In genomic region chr15:62362144-62362543, GRCh38 we compare ENCODE assay signal across 32 cellular contexts.
"Had no signal": no experiment of that assay in that cellular context is flagged by ENCODE, and none has a peak within 500 bp of the region (broad histone marks: within the 10 kb centered on the region; RNA-seq: fewer than 3 reads in every experiment).

No MANE protein-coding gene starts in this region.

- H3K36me3 Mint-ChIP-seq: activated CD8-positive, alpha-beta memory T cell treated with anti-CD3 and anti-CD28 coated beads, Interleukin-2, amount 10 ng/mL, durations not matched to agents 7 days and 5 days; activated naive CD4-positive, alpha-beta T cell treated with anti-CD3 and anti-CD28 coated beads, Interleukin-2, amount 50 U/mL, for 24 hours; activated naive CD8-positive, alpha-beta T cell treated with anti-CD3 and anti-CD28 coated beads for 36 hours had no signal

- ATAC-seq: activated CD4-positive, CD25-positive, alpha-beta regulatory T cell treated with anti-CD3 and anti-CD28 coated beads, Interleukin-2, amount 50 U/mL, for 24 hours; activated CD8-positive, alpha-beta memory T cell treated with anti-CD3 and anti-CD28 coated beads, Interleukin-2, amount 10 ng/mL, durations not matched to agents 7 days and 5 days; activated CD8-positive, alpha-beta T cell treated with anti-CD3 and anti-CD28 coated beads for 36 hours; activated naive CD8-positive, alpha-beta T cell treated with anti-CD3 and anti-CD28 coated beads, Interleukin-2, amount 50 U/mL, for 24 hours; body of pancreas; esophagus mucosa; T-helper 17 cell had no signal

- H3K36me3 ChIP-seq: adrenal gland, colonic mucosa, WERI-Rb-1 had no signal

- H3K27ac ChIP-seq: adrenal gland, body of pancreas, colonic mucosa, epithelial cell of prostate, WERI-Rb-1 had no signal

- DNase-seq: activated B cell treated with CpG ODN at 0.5 μM for 24 hours; activated CD4-positive, alpha-beta T cell treated with anti-CD3 and anti-CD28 coated beads for 48 hours; activated CD4-positive, alpha-beta T cell treated with anti-CD3 and anti-CD28 coated beads, Interleukin-2, amount 50 U/mL, for 1 hour; activated CD4-positive, alpha-beta T cell treated with anti-CD3 and anti-CD28 coated beads, Interleukin-2, amount 50 U/mL, for 48 hours; activated CD8-positive, alpha-beta memory T cell treated with anti-CD3 and anti-CD28 coated beads, Interleukin-2, amount 10 ng/mL, durations not matched to agents 7 days and 5 days; activated CD8-positive, alpha-beta memory T cell treated with anti-CD3 and anti-CD28 coated beads, Interleukin-2, amount 50 U/mL, for 4 hours; activated CD8-positive, alpha-beta T cell treated with anti-CD3 and anti-CD28 coated beads for 36 hours; activated effector memory CD4-positive, alpha-beta T cell treated with anti-CD3 and anti-CD28 coated beads, Interleukin-2, amount 50 U/mL, for 16 hours; activated naive CD4-positive, alpha-beta T cell treated with anti-CD3 and anti-CD28 coated beads for 36 hours; activated naive CD8-positive, alpha-beta T cell treated with anti-CD3 and anti-CD28 coated beads for 36 hours; activated naive CD8-positive, alpha-beta T cell treated with anti-CD3 and anti-CD28 coated beads, Interleukin-2, amount 50 U/mL, for 24 hours; activated T-cell treated with anti-CD3 and anti-CD28 coated beads, Interleukin-2, amount 50 U/mL, for 1 hour; activated T-cell treated with anti-CD3 and anti-CD28 coated beads, Interleukin-2, amount 50 U/mL, for 48 hours; adrenal gland; amygdala; aorta; body of pancreas; caudate nucleus; colonic mucosa; effector CD8-positive, alpha-beta T cell; head of caudate nucleus; T-helper 1 cell; T-helper 17 cell; T1000; WERI-Rb-1 had no signal

- H3K4me1 Mint-ChIP-seq: activated B cell treated with CpG ODN at 0.5 μM for 24 hours; activated CD8-positive, alpha-beta memory T cell treated with anti-CD3 and anti-CD28 coated beads, Interleukin-2, amount 10 ng/mL, durations not matched to agents 7 days and 5 days; activated naive CD4-positive, alpha-beta T cell treated with anti-CD3 and anti-CD28 coated beads, Interleukin-2, amount 50 U/mL, for 24 hours; activated naive CD8-positive, alpha-beta T cell treated with anti-CD3 and anti-CD28 coated beads for 36 hours; activated naive CD8-positive, alpha-beta T cell treated with anti-CD3 and anti-CD28 coated beads, Interleukin-2, amount 50 U/mL, for 24 hours; T-helper 17 cell had no signal

- H3K9me3 Mint-ChIP-seq: activated B cell treated with CpG ODN at 0.5 μM for 24 hours; activated CD8-positive, alpha-beta T cell treated with anti-CD3 and anti-CD28 coated beads for 36 hours; activated naive CD4-positive, alpha-beta T cell treated with anti-CD3 and anti-CD28 coated beads for 36 hours; activated naive CD4-positive, alpha-beta T cell treated with anti-CD3 and anti-CD28 coated beads, Interleukin-2, amount 50 U/mL, for 24 hours; activated naive CD8-positive, alpha-beta T cell treated with anti-CD3 and anti-CD28 coated beads for 36 hours; activated naive CD8-positive, alpha-beta T cell treated with anti-CD3 and anti-CD28 coated beads, Interleukin-2, amount 50 U/mL, for 24 hours; activated T-helper 1 cell treated with anti-CD3 and anti-CD28 coated beads, Interleukin-12 subunit alpha, Interleukin-12 subunit beta, Interleukin-2, Interleukin-4 antibody, amounts not matched to agents 30 ng/mL and 10 ng/mL and 1 ng/mL, durations not matched to agents 14 hours and 24 hours and 36 hours; activated T-helper 2 cell treated with anti-CD3 and anti-CD28 coated beads, Interferon-gamma antibody, Interleukin-2, Interleukin-4, amounts not matched to agents 10 μg/mL and 5 μg/mL and 100 μg/mL, durations not matched to agents 14 hours and 24 hours and 36 hours; T-helper 2 cell treated with Interferon-gamma antibody and Interleukin-4, amounts not matched to agents 5 μg/mL and 100 μg/mL, for 36 hours had no signal

- H3K27ac Mint-ChIP-seq: activated B cell treated with CpG ODN at 0.5 μM for 24 hours; activated CD8-positive, alpha-beta memory T cell treated with anti-CD3 and anti-CD28 coated beads, Interleukin-2, amount 10 ng/mL, durations not matched to agents 7 days and 5 days; activated CD8-positive, alpha-beta T cell treated with anti-CD3 and anti-CD28 coated beads for 36 hours; activated naive CD4-positive, alpha-beta T cell treated with anti-CD3 and anti-CD28 coated beads for 36 hours; activated naive CD4-positive, alpha-beta T cell treated with anti-CD3 and anti-CD28 coated beads, Interleukin-2, amount 50 U/mL, for 24 hours; activated naive CD8-positive, alpha-beta T cell treated with anti-CD3 and anti-CD28 coated beads for 36 hours; activated naive CD8-positive, alpha-beta T cell treated with anti-CD3 and anti-CD28 coated beads, Interleukin-2, amount 50 U/mL, for 24 hours; activated T-helper 1 cell treated with anti-CD3 and anti-CD28 coated beads, Interleukin-12 subunit alpha, Interleukin-12 subunit beta, Interleukin-2, Interleukin-4 antibody, amounts not matched to agents 30 ng/mL and 10 ng/mL and 1 ng/mL, durations not matched to agents 14 hours and 24 hours and 36 hours; activated T-helper 2 cell treated with anti-CD3 and anti-CD28 coated beads, Interferon-gamma antibody, Interleukin-2, Interleukin-4, amounts not matched to agents 10 μg/mL and 5 μg/mL and 100 μg/mL, durations not matched to agents 14 hours and 24 hours and 36 hours; T-helper 17 cell; T-helper 2 cell treated with Interferon-gamma antibody and Interleukin-4, amounts not matched to agents 5 μg/mL and 100 μg/mL, for 36 hours had no signal

- H3K9me3 ChIP-seq: adrenal gland, body of pancreas, colonic mucosa had no signal

- H3K4me3 ChIP-seq: adrenal gland, body of pancreas, colonic mucosa had no signal

- H3K27me3 ChIP-seq: body of pancreas, colonic mucosa had no signal

- H3K4me1 ChIP-seq: adrenal gland, body of pancreas, colonic mucosa had no signal

- H3K4me3 Mint-ChIP-seq: activated B cell treated with CpG ODN at 0.5 μM for 24 hours; activated CD8-positive, alpha-beta memory T cell treated with anti-CD3 and anti-CD28 coated beads, Interleukin-2, amount 10 ng/mL, durations not matched to agents 7 days and 5 days; activated CD8-positive, alpha-beta T cell treated with anti-CD3 and anti-CD28 coated beads for 36 hours; activated naive CD4-positive, alpha-beta T cell treated with anti-CD3 and anti-CD28 coated beads for 36 hours; activated naive CD4-positive, alpha-beta T cell treated with anti-CD3 and anti-CD28 coated beads, Interleukin-2, amount 50 U/mL, for 24 hours; activated naive CD8-positive, alpha-beta T cell treated with anti-CD3 and anti-CD28 coated beads for 36 hours; activated naive CD8-positive, alpha-beta T cell treated with anti-CD3 and anti-CD28 coated beads, Interleukin-2, amount 50 U/mL, for 24 hours; activated T-helper 1 cell treated with anti-CD3 and anti-CD28 coated beads, Interleukin-12 subunit alpha, Interleukin-12 subunit beta, Interleukin-2, Interleukin-4 antibody, amounts not matched to agents 30 ng/mL and 10 ng/mL and 1 ng/mL, durations not matched to agents 14 hours and 24 hours and 36 hours; T-helper 17 cell; T-helper 2 cell treated with Interferon-gamma antibody and Interleukin-4, amounts not matched to agents 5 μg/mL and 100 μg/mL, for 36 hours had no signal
